ENCODE assay signal across 27 cellular contexts in the genomic region with DNA sequence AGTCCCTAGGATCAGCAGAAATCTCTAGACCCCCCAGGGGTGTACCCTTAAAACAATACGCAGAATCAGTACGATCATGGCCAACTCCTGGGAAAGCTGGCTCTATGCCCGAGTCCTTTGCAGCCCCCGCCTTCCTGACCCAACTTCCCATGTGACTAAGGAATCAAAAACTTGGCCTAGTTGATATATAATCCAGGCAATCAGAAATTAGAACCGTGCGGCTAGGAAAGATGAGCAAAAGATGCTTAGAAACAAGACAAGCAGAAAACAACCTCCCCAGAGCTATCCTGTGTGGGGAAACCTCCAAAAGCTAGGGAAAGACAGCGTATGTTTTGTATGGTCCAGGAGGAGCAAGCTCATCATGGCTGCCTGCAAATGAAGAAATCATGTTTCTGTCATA.
"Had no signal": no experiment of that assay in that cellular context is flagged by ENCODE, and none has a peak within 500 bp of the region (broad histone marks: within the 10 kb centered on the region; RNA-seq: fewer than 3 reads in every experiment).

No MANE protein-coding gene starts in this region.

- H3K4me1 ChIP-seq: SJSA1 had no signal

- H3K4me1 Mint-ChIP-seq: activated CD4-positive, alpha-beta memory T cell treated with anti-CD3 and anti-CD28 coated beads, Interleukin-2, amount 10 ng/mL, durations not matched to agents 7 days and 5 days; activated CD4-positive, alpha-beta T cell treated with anti-CD3 and anti-CD28 coated beads for 36 hours; activated T-helper 17 cell treated with anti-CD3 and anti-CD28 coated beads, Interleukin-2, amount 50 U/mL, for 72 hours; T-cell had no signal

- ATAC-seq: activated CD4-positive, alpha-beta T cell treated with anti-CD3 and anti-CD28 coated beads for 36 hours; activated T-helper 17 cell treated with anti-CD3 and anti-CD28 coated beads, Interleukin-2, amount 50 U/mL, for 72 hours; Panc1; T-cell had no signal

- H3K9me3 Mint-ChIP-seq: activated T-helper 17 cell treated with anti-CD3 and anti-CD28 coated beads, Interleukin-2, amount 50 U/mL, for 72 hours had no signal

- H3K4me3 Mint-ChIP-seq: activated CD4-positive, alpha-beta memory T cell treated with anti-CD3 and anti-CD28 coated beads, Interleukin-2, amount 10 ng/mL, durations not matched to agents 7 days and 5 days; activated CD4-positive, alpha-beta T cell treated with anti-CD3 and anti-CD28 coated beads for 36 hours; activated naive CD4-positive, alpha-beta T cell treated with anti-CD3 and anti-CD28 coated beads for 36 hours; activated naive CD8-positive, alpha-beta T cell; activated T-helper 17 cell treated with anti-CD3 and anti-CD28 coated beads, Interleukin-2, amount 50 U/mL, for 72 hours; T-cell had no signal

- H3K36me3 Mint-ChIP-seq: activated naive CD8-positive, alpha-beta T cell; T-cell had no signal

- H3K36me3 ChIP-seq: brain microvascular endothelial cell, cardiac muscle cell, SJSA1 had no signal

- H3K27ac ChIP-seq: brain microvascular endothelial cell, cardiac muscle cell, RWPE1, SJSA1, VCaP had no signal

- H3K27me3 ChIP-seq: brain microvascular endothelial cell, cardiac muscle cell, SJSA1 had no signal

- H3K27me3 Mint-ChIP-seq: activated CD4-positive, alpha-beta memory T cell treated with anti-CD3 and anti-CD28 coated beads, Interleukin-2, amount 10 ng/mL, durations not matched to agents 7 days and 5 days; activated CD4-positive, alpha-beta T cell treated with anti-CD3 and anti-CD28 coated beads for 36 hours; activated naive CD8-positive, alpha-beta T cell; activated T-helper 17 cell treated with anti-CD3 and anti-CD28 coated beads, Interleukin-2, amount 50 U/mL, for 72 hours; T-cell had no signal

- H3K4me3 ChIP-seq: cardiac muscle cell, SJSA1 had no signal

- DNase-seq: activated CD4-positive, alpha-beta memory T cell treated with anti-CD3 and anti-CD28 coated beads, Interleukin-2, amount 10 ng/mL, durations not matched to agents 7 days and 5 days; activated CD4-positive, alpha-beta T cell treated with anti-CD3 and anti-CD28 coated beads for 36 hours; activated CD4-positive, alpha-beta T cell treated with anti-CD3 and anti-CD28 coated beads, Interleukin-2, amount 50 U/mL, for 1 hour; activated gamma-delta T cell; activated naive CD4-positive, alpha-beta T cell treated with anti-CD3 and anti-CD28 coated beads for 36 hours; activated T-cell treated with anti-CD3 and anti-CD28 coated beads for 4 hours; activated T-cell treated with anti-CD3 and anti-CD28 coated beads, Interleukin-2, amount 50 U/mL, for 48 hours; amygdala; brain microvascular endothelial cell; NCI-H1092; NCI-H1417; NCI-H1930; NCI-H2171; NCI-H2227 treated with DMSO at 0.1 percent for 48 hours; NCI-H446 treated with DMSO at 0.1 percent for 48 hours; NCI-H526; NCI-H82; OCI-M1; Right ventricle myocardium superior; T-cell had no signal

- H3K9me3 ChIP-seq: SJSA1 had no signal

- H3K27ac Mint-ChIP-seq: activated CD4-positive, alpha-beta memory T cell treated with anti-CD3 and anti-CD28 coated beads, Interleukin-2, amount 10 ng/mL, durations not matched to agents 7 days and 5 days; activated CD4-positive, alpha-beta T cell treated with anti-CD3 and anti-CD28 coated beads for 36 hours; activated naive CD4-positive, alpha-beta T cell treated with anti-CD3 and anti-CD28 coated beads for 36 hours; activated naive CD8-positive, alpha-beta T cell; activated T-helper 17 cell treated with anti-CD3 and anti-CD28 coated beads, Interleukin-2, amount 50 U/mL, for 72 hours; T-cell had no signal
